ENCODE assay signal across 11 cellular contexts in the genomic region with DNA sequence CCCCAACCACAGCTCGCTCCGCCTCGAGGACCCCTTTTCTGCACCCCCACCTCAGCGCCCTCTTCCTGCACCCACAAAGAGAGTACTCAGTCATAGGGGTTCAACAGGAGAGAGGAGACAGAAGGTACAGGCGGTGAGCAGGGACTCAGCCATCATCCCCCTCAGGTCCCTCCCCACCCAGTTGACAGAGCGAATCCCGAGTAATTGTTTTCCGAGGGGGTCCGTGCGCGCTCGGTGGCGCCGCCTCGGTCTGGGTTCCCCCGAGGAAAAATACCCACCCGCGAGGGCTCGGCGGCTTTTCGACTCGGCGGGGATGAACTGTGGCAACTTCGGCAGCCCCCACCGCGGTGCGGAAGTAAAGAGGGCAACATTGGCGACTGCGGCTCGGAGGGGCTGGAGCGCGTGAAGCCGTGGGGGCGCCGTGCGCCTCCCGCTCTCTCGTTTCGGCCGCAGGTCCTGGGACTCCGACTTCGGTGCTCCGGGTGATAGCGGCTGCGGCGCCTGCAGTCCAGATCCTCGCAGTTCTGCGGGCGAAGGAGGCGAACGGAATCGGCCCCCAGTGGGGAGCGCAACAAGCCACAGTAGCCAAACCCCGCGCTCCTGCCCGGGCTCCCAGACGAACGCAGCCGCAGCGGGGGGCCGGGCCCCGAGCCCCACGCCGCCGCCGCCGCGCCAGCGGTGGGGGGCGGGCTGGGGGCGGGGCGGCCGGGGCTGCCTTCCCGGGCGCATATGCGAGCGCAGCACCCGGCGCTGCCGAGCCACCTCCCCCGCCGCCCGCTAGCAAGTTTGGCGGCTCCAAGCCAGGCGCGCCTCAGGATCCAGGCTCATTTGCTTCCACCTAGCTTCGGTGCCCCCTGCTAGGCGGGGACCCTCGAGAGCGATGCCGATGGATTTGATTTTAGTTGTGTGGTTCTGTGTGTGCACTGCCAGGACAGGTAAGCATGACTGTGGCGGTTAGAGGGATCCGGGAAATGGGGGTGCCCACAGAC. TPM values are rescaled to one million over a fixed set of nuclear protein-coding genes. Genes with fewer than 3 reads are reported as not detected.
DNase-seq lines count a peak whose midpoint lies in the region; ATAC-seq lines count a peak whose summit lies in the region.
"Had no signal": no experiment of that assay in that cellular context is flagged by ENCODE, and none has a peak within 500 bp of the region (broad histone marks: within the 10 kb centered on the region; RNA-seq: fewer than 3 reads in every experiment).

Gene NELL1, plus strand, starts transcription at position 743 of the 989 bp plus-strand sequence.

- H3K4me1 ChIP-seq in iPS-15b (ENCODE audit: control insufficient read depth, insufficient read depth, low read length) (peaks cover 19% of the 10 kb centered on the region), skeletal muscle tissue (ENCODE audit: control insufficient read depth in 3 of 3, insufficient read depth in 3 of 3, low read length in 3 of 3) (peaks cover 7 to 17% (median 8%) of the 10 kb centered on the region in 3 donors)

- H3K9ac ChIP-seq in iPS-15b (ENCODE audit: low read depth, low read length) (no peak within 1 kb of the TSS), skeletal muscle tissue (ENCODE audit: low read depth in 1 of 3, low read length in 3 of 3) (peak within 1 kb of the TSS in 1 of 3 donors; percentile 33)

- no peaks in the 10 kb centered on the region for H3K36me3 ChIP-seq in iPS-15b (ENCODE audit: control insufficient read depth, insufficient read depth, low read length)
- no peaks in the 10 kb centered on the region for H3K36me3 ChIP-seq in skeletal muscle tissue (ENCODE audit: control insufficient read depth in 3 of 3, insufficient read depth in 3 of 3, low read length in 3 of 3)
- H3K36me3 ChIP-seq: upper lobe of left lung had no signal

- peak within 1 kb of the TSS; percentile 69 for H3K4me3 ChIP-seq in iPS-15b (ENCODE audit: low read depth, low read length)
- H3K4me3 ChIP-seq in skeletal muscle tissue (ENCODE audit: low read length in 3 of 3), result peak within 1 kb of the TSS; percentile 39 to 52 (median 51)

- H3K9me3 ChIP-seq in iPS-15b (ENCODE audit: control insufficient read depth, insufficient read depth, low read length), result no peaks in the 10 kb centered on the region
- no peaks in the 10 kb centered on the region for H3K9me3 ChIP-seq in skeletal muscle tissue (ENCODE audit: control insufficient read depth in 3 of 3, low read length in 3 of 3)
- H3K9me3 ChIP-seq: upper lobe of left lung had no signal

- H3K27me3 ChIP-seq in iPS-15b (ENCODE audit: control insufficient read depth, insufficient read depth, low read length), result peaks cover 85% of the 10 kb centered on the region
- H3K27me3 ChIP-seq in skeletal muscle tissue (ENCODE audit: control insufficient read depth in 3 of 3, insufficient read depth in 3 of 3, low read length in 3 of 3), result peaks cover 40 to 50% (median 47%) of the 10 kb centered on the region in 3 donors

- no peak within 1 kb of the TSS for H3K27ac ChIP-seq in skeletal muscle tissue (ENCODE audit: low read depth, low read length)
- H3K27ac ChIP-seq: epithelial cell of prostate, upper lobe of left lung had no signal

- DNase-seq in NCI-H1417 (lab: John Stamatoyannopoulos, UW) (peak; percentile 67 to 76 (median 71)), NCI-H1417 treated with DMSO at 0.1 percent for 48 hours (lab: John Stamatoyannopoulos, UW) (no peak), NCI-H748 treated with DMSO at 0.1 percent for 48 hours (lab: John Stamatoyannopoulos, UW) (peak; percentile 32), MV-4-11 (lab: John Stamatoyannopoulos, UW) (no peak)
- DNase-seq: activated CD8-positive, alpha-beta memory T cell treated with anti-CD3 and anti-CD28 coated beads, Interleukin-2, amount 10 ng/mL, durations not matched to agents 7 days and 5 days had no signal

- ATAC-seq in HG02798 (IDR thresholded peaks at IDR 0.05; ENCODE audit: poor library complexity, unreplicated experiment) (no peak), GM19463 (IDR thresholded peaks at IDR 0.05; ENCODE audit: unreplicated experiment) (no peak)
- ATAC-seq: activated CD8-positive, alpha-beta memory T cell treated with anti-CD3 and anti-CD28 coated beads, Interleukin-2, amount 10 ng/mL, durations not matched to agents 7 days and 5 days had no signal

RNA-seq across cellular contexts. Expression of gene NELL1, which starts in this region (rescaled TPM):
- 3.7 TPM for total RNA-seq in skeletal muscle tissue
- total RNA-seq: activated CD8-positive, alpha-beta memory T cell treated with anti-CD3 and anti-CD28 coated beads, Interleukin-2, amount 10 ng/mL, durations not matched to agents 7 days and 5 days had no signal

Comparison
In these comparisons a context has a peak if more than half of its experiments do, and no peak if none do; other contexts are left out.
1. DNase-seq: peak in NCI-H1417 (3 of 3) and NCI-H748 treated with DMSO at 0.1 percent for 48 hours (single experiment); none in NCI-H1417 treated with DMSO at 0.1 percent for 48 hours (single experiment) and MV-4-11 (single experiment).